Comparison of ENCODE assay signal across 27 cellular contexts in genomic region chr1:234561322-234561721, GRCh38. TPM values are rescaled to one million over a fixed set of nuclear protein-coding genes. Genes with fewer than 3 reads are reported as not detected.
DNase-seq lines count a peak whose midpoint lies in the region; ATAC-seq and TF ChIP-seq lines count a peak whose summit lies in the region.
"Had no signal": no experiment of that assay in that cellular context is flagged by ENCODE, and none has a peak within 500 bp of the region (broad histone marks: within the 10 kb centered on the region; RNA-seq: fewer than 3 reads in every experiment).

No MANE protein-coding gene starts in this region.

- peak overlapping the region; percentile 93 for H3K18ac ChIP-seq in trophoblast cell (ENCODE audit: low read length)

- no peak for TF ChIP-seq CTCF in activated CD8-positive, alpha-beta T cell treated with anti-CD3 and anti-CD28 coated beads for 36 hours (IDR thresholded peaks at IDR 0.05)
- no peak for TF ChIP-seq CTCF in coronary artery (IDR thresholded peaks at IDR 0.05)

- H3K4ac ChIP-seq in trophoblast cell (ENCODE audit: low read depth, low read length) = peak overlapping the region; percentile 80

- H3K9me3 ChIP-seq in trophoblast cell (ENCODE audit: insufficient read depth, low read depth, low read length) = no peaks in the 10 kb centered on the region

- H3K9ac ChIP-seq in trophoblast cell (ENCODE audit: low read length) = no peak overlapping the region

- no peaks in the 10 kb centered on the region for H3K9me3 Mint-ChIP-seq in activated CD8-positive, alpha-beta T cell treated with anti-CD3 and anti-CD28 coated beads, Interleukin-2, amount 10 ng/mL, durations not matched to agents 7 days and 5 days (ENCODE audit: insufficient read depth)
- no peaks in the 10 kb centered on the region for H3K9me3 Mint-ChIP-seq in activated CD8-positive, alpha-beta T cell treated with anti-CD3 and anti-CD28 coated beads for 36 hours
- H3K9me3 Mint-ChIP-seq: CD8-positive, alpha-beta T cell had no signal

- no peak overlapping the region for H3K4me3 Mint-ChIP-seq in activated CD8-positive, alpha-beta T cell treated with anti-CD3 and anti-CD28 coated beads, Interleukin-2, amount 10 ng/mL, durations not matched to agents 7 days and 5 days
- H3K4me3 Mint-ChIP-seq in activated CD8-positive, alpha-beta T cell treated with anti-CD3 and anti-CD28 coated beads for 36 hours = no peak overlapping the region
- H3K4me3 Mint-ChIP-seq: CD8-positive, alpha-beta T cell had no signal

- H3K36me3 Mint-ChIP-seq in activated CD8-positive, alpha-beta T cell treated with anti-CD3 and anti-CD28 coated beads, Interleukin-2, amount 10 ng/mL, durations not matched to agents 7 days and 5 days (ENCODE audit: low read depth) = no peaks in the 10 kb centered on the region
- H3K36me3 Mint-ChIP-seq in activated CD8-positive, alpha-beta T cell treated with anti-CD3 and anti-CD28 coated beads for 36 hours (ENCODE audit: low read depth) = no peaks in the 10 kb centered on the region
- H3K36me3 Mint-ChIP-seq: CD8-positive, alpha-beta T cell had no signal

- no peak for DNase-seq in activated CD8-positive, alpha-beta T cell treated with anti-CD3 and anti-CD28 coated beads, Interleukin-2, amount 10 ng/mL, durations not matched to agents 7 days and 5 days
- DNase-seq in activated CD8-positive, alpha-beta T cell treated with anti-CD3 and anti-CD28 coated beads for 36 hours = no peak
- peak; percentile 29 for DNase-seq in ELF-1 (ENCODE audit: low read depth, low spot score)
- peak; percentile 46 for DNase-seq in coronary artery (ENCODE audit: low spot score)
- no peak for DNase-seq in trophoblast cell
- no peak for DNase-seq in DMS153 (lab: John Stamatoyannopoulos, UW)
- no peak for DNase-seq in HT-29 (ENCODE audit: low spot score)
- no peak for DNase-seq in NCI-H146 (lab: John Stamatoyannopoulos, UW)
- DNase-seq: AML-193; C1 segment of cervical spinal cord; CD8-positive, alpha-beta T cell; DMS53; GF-D8; GOT3; NCI-H1092 treated with DMSO at 0.1 percent for 48 hours; NCI-H1436 treated with DMSO at 0.1 percent for 48 hours; NCI-H2029 treated with DMSO at 0.1 percent for 48 hours; NCI-H226; NCI-H510A treated with DMSO at 0.1 percent for 48 hours; NCI-H748 treated with DMSO at 0.1 percent for 48 hours; PC-9; SHP77 treated with DMSO at 0.1 percent for 48 hours had no signal

- H3K14ac ChIP-seq in trophoblast cell (ENCODE audit: low read length) = peak overlapping the region; percentile 89

- H4K12ac ChIP-seq in trophoblast cell (ENCODE audit: low read depth, low read length) = no peak overlapping the region

- peak overlapping the region; percentile 97 for H2BK120ac ChIP-seq in trophoblast cell (ENCODE audit: insufficient read depth, low read length, poor library complexity)

- intact Hi-C loops in activated CD8-positive, alpha-beta T cell treated with anti-CD3 and anti-CD28 coated beads for 36 hours (cut with micrococcal nuclease) = no loop called here

- H3K79me2 ChIP-seq in trophoblast cell (ENCODE audit: control insufficient read depth, insufficient read depth, low read length, poor library complexity) = peaks cover 6% of the 10 kb centered on the region

- peak overlapping the region; percentile 8 for H3K27ac Mint-ChIP-seq in activated CD8-positive, alpha-beta T cell treated with anti-CD3 and anti-CD28 coated beads, Interleukin-2, amount 10 ng/mL, durations not matched to agents 7 days and 5 days
- H3K27ac Mint-ChIP-seq in activated CD8-positive, alpha-beta T cell treated with anti-CD3 and anti-CD28 coated beads for 36 hours = no peak overlapping the region
- H3K27ac Mint-ChIP-seq: CD8-positive, alpha-beta T cell had no signal

- peaks cover 21 to 30% of the 10 kb centered on the region in 2 experiments for H3K4me1 ChIP-seq in trophoblast cell (ENCODE audit: control insufficient read depth in 1 of 2, insufficient read depth in 2 of 2, low read length in 2 of 2)

- H3K27ac ChIP-seq in coronary artery (no peak overlapping the region), trophoblast cell (ENCODE audit: low read depth, low read length) (peak overlapping the region; percentile 86)
- H3K27ac ChIP-seq: 22Rv1, PC-9, RWPE1, SK-N-MC had no signal

- H4K8ac ChIP-seq in trophoblast cell (ENCODE audit: low read depth, low read length) = peak overlapping the region; percentile 80

- H2BK5ac ChIP-seq in trophoblast cell (ENCODE audit: low read depth, low read length, poor library complexity) = peak overlapping the region; percentile 82

- H3K4me2 ChIP-seq in trophoblast cell (ENCODE audit: low read length) = no peak overlapping the region
- H3K4me2 ChIP-seq: PC-9 had no signal

- POLR2A ChIA-PET in activated CD8-positive, alpha-beta T cell treated with anti-CD3 and anti-CD28 coated beads, Interleukin-2, amount 10 ng/mL, durations not matched to agents 7 days and 5 days (lab: Charles Lee) = no interaction called here
- POLR2A ChIA-PET in activated CD8-positive, alpha-beta T cell treated with anti-CD3 and anti-CD28 coated beads for 36 hours (lab: Charles Lee) = no interaction called here

- H4K91ac ChIP-seq in trophoblast cell (ENCODE audit: low read depth, low read length) = peak overlapping the region; percentile 92

- H3K36me3 ChIP-seq in trophoblast cell (ENCODE audit: control insufficient read depth in 1 of 2, insufficient read depth in 2 of 2, low read length in 2 of 2) = no peaks in the 10 kb centered on the region

- CTCF ChIA-PET in activated CD8-positive, alpha-beta T cell treated with anti-CD3 and anti-CD28 coated beads, Interleukin-2, amount 10 ng/mL, durations not matched to agents 7 days and 5 days (lab: Charles Lee) = interaction anchor here (1.5 kb wide), 1 partner anchor 522 kb away, joined by 4 read pairs; no protein-coding TSS in a partner anchor
- CTCF ChIA-PET in activated CD8-positive, alpha-beta T cell treated with anti-CD3 and anti-CD28 coated beads for 36 hours (lab: Charles Lee) = interaction anchor here (0.6 to 1.4 kb wide), 3 partner anchors 61 to 522 kb away, joined by 3 read pairs; no protein-coding TSS in a partner anchor

- H2AK5ac ChIP-seq in trophoblast cell (ENCODE audit: low read length) = peak overlapping the region; percentile 93

- H2AFZ ChIP-seq in trophoblast cell (ENCODE audit: insufficient read depth, low read length, poor library complexity) = peak overlapping the region; percentile 40
- H2AFZ ChIP-seq: PC-9 had no signal

- H3K4me1 Mint-ChIP-seq in activated CD8-positive, alpha-beta T cell treated with anti-CD3 and anti-CD28 coated beads, Interleukin-2, amount 10 ng/mL, durations not matched to agents 7 days and 5 days (ENCODE audit: low read depth) = peaks cover 4% of the 10 kb centered on the region
- peaks cover 3% of the 10 kb centered on the region for H3K4me1 Mint-ChIP-seq in activated CD8-positive, alpha-beta T cell treated with anti-CD3 and anti-CD28 coated beads for 36 hours (ENCODE audit: low read depth)

- H3K23ac ChIP-seq in trophoblast cell (ENCODE audit: low read length) = no peak overlapping the region

- H3K4me3 ChIP-seq in coronary artery (no peak overlapping the region), trophoblast cell (ENCODE audit: low read depth, low read length) (no peak overlapping the region)
- H3K4me3 ChIP-seq: K562, PC-9, SK-N-MC had no signal

- peak overlapping the region; percentile 99 for H2BK12ac ChIP-seq in trophoblast cell (ENCODE audit: low read length)

- ATAC-seq in activated CD8-positive, alpha-beta T cell treated with anti-CD3 and anti-CD28 coated beads, Interleukin-2, amount 10 ng/mL, durations not matched to agents 7 days and 5 days = no peak
- no peak for ATAC-seq in activated CD8-positive, alpha-beta T cell treated with anti-CD3 and anti-CD28 coated beads for 36 hours
- ATAC-seq: CD8-positive, alpha-beta T cell; HCT116; K562 had no signal

- no CpG with 5 or more reads among the region's 4 CpGs for WGBS in trophoblast cell (ENCODE audit: extremely low coverage, insufficient coverage, insufficient read length)

- no peaks in the 10 kb centered on the region for H3K27me3 Mint-ChIP-seq in activated CD8-positive, alpha-beta T cell treated with anti-CD3 and anti-CD28 coated beads, Interleukin-2, amount 10 ng/mL, durations not matched to agents 7 days and 5 days (ENCODE audit: low read depth)
- H3K27me3 Mint-ChIP-seq in activated CD8-positive, alpha-beta T cell treated with anti-CD3 and anti-CD28 coated beads for 36 hours = no peaks in the 10 kb centered on the region

- H3K79me1 ChIP-seq in trophoblast cell (ENCODE audit: low read length) = peaks cover 25% of the 10 kb centered on the region

- no peaks in the 10 kb centered on the region for H3K27me3 ChIP-seq in trophoblast cell (ENCODE audit: insufficient read depth, low read length)

RNA-seq across cellular contexts. Expression of gene IRF2BP2, which starts 48.7 kb away (rescaled TPM):
- 10 to 100 TPM; 71.5 to 72.0 TPM for total RNA-seq in activated CD8-positive, alpha-beta T cell treated with anti-CD3 and anti-CD28 coated beads, Interleukin-2, amount 10 ng/mL, durations not matched to agents 7 days and 5 days
- total RNA-seq in activated CD8-positive, alpha-beta T cell treated with anti-CD3 and anti-CD28 coated beads for 36 hours = 100 to 1,000 TPM; 148 to 155 TPM
- polyA plus RNA-seq in trophoblast cell (2013) = 147 and 150 TPM in 2 replicates
- total RNA-seq in HT-29 (2014; rRNA removed; shearing (Covaris generic)) = 203 and 235 TPM in 2 replicates

Comparison
In these comparisons a context has a peak if more than half of its experiments do, and no peak if none do; other contexts are left out.
1. DNase-seq: peak in ELF-1 (single experiment) and coronary artery (single experiment); none in activated CD8-positive, alpha-beta T cell treated with anti-CD3 and anti-CD28 coated beads, Interleukin-2, amount 10 ng/mL, durations not matched to agents 7 days and 5 days (single experiment), activated CD8-positive, alpha-beta T cell treated with anti-CD3 and anti-CD28 coated beads for 36 hours (single experiment), trophoblast cell (0 of 2), DMS153 (single experiment), HT-29 (single experiment) and NCI-H146 (single experiment).